In the genomic region with DNA sequence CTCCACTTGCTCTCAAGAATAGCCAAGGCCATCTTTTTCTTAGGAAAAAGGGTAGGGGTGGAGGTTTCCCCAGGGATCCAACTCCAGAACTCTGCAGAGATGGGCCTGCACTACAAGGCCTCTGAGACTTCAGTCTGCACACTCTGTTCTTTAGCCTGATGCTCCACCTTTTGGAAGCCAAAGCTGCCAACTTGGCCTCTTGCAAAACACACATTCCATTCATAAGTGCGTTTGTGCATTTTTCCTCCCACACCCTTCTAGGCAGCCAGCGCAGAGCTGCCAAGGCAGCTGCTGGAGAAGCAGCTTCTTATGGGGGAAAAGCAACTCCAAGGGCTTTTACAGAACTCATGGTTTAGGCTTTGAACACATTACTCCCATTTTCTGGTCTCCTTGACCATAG, we compare ENCODE assay signal across 10 cellular contexts. TPM values are rescaled to one million over a fixed set of nuclear protein-coding genes. Genes with fewer than 3 reads are reported as not detected.
DNase-seq lines count a peak whose midpoint lies in the region; ATAC-seq, FAIRE-seq and TF ChIP-seq lines count a peak whose summit lies in the region.
"Had no signal": no experiment of that assay in that cellular context is flagged by ENCODE, and none has a peak within 500 bp of the region (broad histone marks: within the 10 kb centered on the region; RNA-seq: fewer than 3 reads in every experiment).

No MANE protein-coding gene starts in this region.

- H3K4me1 Mint-ChIP-seq in activated T-cell treated with anti-CD3 and anti-CD28 coated beads, Interleukin-2, amount 50 U/mL, for 72 hours (ENCODE audit: low read depth) = peaks cover 4% of the 10 kb centered on the region

- H3K9me3 ChIP-seq in Peyer's patch = no peaks in the 10 kb centered on the region
- H3K9me3 ChIP-seq: SJSA1 had no signal

- no peak overlapping the region for H3K27ac Mint-ChIP-seq in activated T-cell treated with anti-CD3 and anti-CD28 coated beads, Interleukin-2, amount 50 U/mL, for 72 hours

- no peaks in the 10 kb centered on the region for H3K27me3 ChIP-seq in Peyer's patch
- H3K27me3 ChIP-seq: SJSA1 had no signal

- H3K27ac ChIP-seq in Peyer's patch = peak overlapping the region; percentile 18 to 61 (median 40)
- H3K27ac ChIP-seq: SJSA1 had no signal

- peaks cover 0 to 5% (median 0%) of the 10 kb centered on the region in 3 donors for H3K36me3 ChIP-seq in Peyer's patch

- no peaks in the 10 kb centered on the region for H3K9me3 Mint-ChIP-seq in activated T-cell treated with anti-CD3 and anti-CD28 coated beads, Interleukin-2, amount 50 U/mL, for 72 hours

- DNase-seq in AG08396 (ENCODE audit: low spot score) = peak; percentile 79
- DNase-seq in Peyer's patch = peak in 2 of 3 donors; percentile 22 to 69
- peak; percentile 93 for DNase-seq in fibroblast of villous mesenchyme (ENCODE audit: low read depth)
- DNase-seq in omental fat pad (ENCODE audit: low spot score) = no peak
- DNase-seq in activated T-cell treated with anti-CD3 and anti-CD28 coated beads, Interleukin-2, amount 50 U/mL, for 72 hours = no peak
- no peak for DNase-seq in GM12891 (ENCODE audit: insufficient read length, low spot score)
- no peak for DNase-seq in activated effector memory CD4-positive, alpha-beta T cell treated with anti-CD3 and anti-CD28 coated beads, Interleukin-2, amount 50 U/mL, for 16 hours
- no peak for DNase-seq in HUDEP-2 (lab: John Stamatoyannopoulos, UW; ENCODE audit: unreplicated experiment in 76 of 76)
- DNase-seq: DMS79 had no signal

- ATAC-seq in omental fat pad (ENCODE audit: low FRiP score) = peak; percentile 80
- no peak for ATAC-seq in activated T-cell treated with anti-CD3 and anti-CD28 coated beads, Interleukin-2, amount 50 U/mL, for 72 hours (replicated peaks in 1 of 2)

- H3K4me3 ChIP-seq in Peyer's patch (no peak overlapping the region), fibroblast of villous mesenchyme (ENCODE audit: low read depth, low read length) (no peak overlapping the region)
- H3K4me3 ChIP-seq: SJSA1 had no signal

- no peak for FAIRE-seq in GM12891 (lab: Jason Lieb, UNC)

- H3K4me3 Mint-ChIP-seq in activated T-cell treated with anti-CD3 and anti-CD28 coated beads, Interleukin-2, amount 50 U/mL, for 72 hours = no peak overlapping the region

- H3K27me3 Mint-ChIP-seq in activated T-cell treated with anti-CD3 and anti-CD28 coated beads, Interleukin-2, amount 50 U/mL, for 72 hours (ENCODE audit: low read depth) = no peaks in the 10 kb centered on the region

- no peaks in the 10 kb centered on the region for H3K36me3 Mint-ChIP-seq in activated T-cell treated with anti-CD3 and anti-CD28 coated beads, Interleukin-2, amount 50 U/mL, for 72 hours (ENCODE audit: insufficient read depth in 2 of 2)

- peaks cover 0 to 5% (median 0%) of the 10 kb centered on the region in 4 donors for H3K4me1 ChIP-seq in Peyer's patch

- no peak for TF ChIP-seq CTCF in Peyer's patch (IDR thresholded peaks at IDR 0.05)
- TF ChIP-seq CTCF in fibroblast of villous mesenchyme (IDR thresholded peaks at IDR 0.05; ENCODE audit: insufficient read depth, low read depth, low read length) = no peak
- TF ChIP-seq CTCF in omental fat pad (IDR thresholded peaks at IDR 0.05) = no peak

- no peak for TF ChIP-seq POLR2A in Peyer's patch (IDR thresholded peaks at IDR 0.05)
- TF ChIP-seq POLR2A in GM12891 (IDR thresholded peaks at IDR 0.05; ENCODE audit: low read depth, low read length) = no peak

TF ChIP-seq in GM12891, 5 proteins besides CTCF, POLR2A, EP300 and RAD21:
- TF ChIP-seq TAF1 (IDR thresholded peaks at IDR 0.05; ENCODE audit: low read depth, low read length) (no peak), POU2F2 (IDR thresholded peaks at IDR 0.05; ENCODE audit: low read depth, low read length) (no peak), POLR2AphosphoS5 (IDR thresholded peaks at IDR 0.05; ENCODE audit: low read depth, low read length) (no peak), PAX5 (IDR thresholded peaks at IDR 0.05; ENCODE audit: insufficient read depth, low read length, severe bottlenecking) (no peak), SPI1 (IDR thresholded peaks at IDR 0.05; ENCODE audit: low read depth, low read length) (no peak)
TF ChIP-seq in GM12891: peak in this region for 0.

RNA-seq across cellular contexts. Expression of a gene that starts 45.3 kb away (rescaled TPM):
- total RNA-seq in Peyer's patch = 1 to 10 TPM; 2.3 to 3.6 (median 2.9) TPM
- 6.9 and 8.1 TPM in 2 replicates for total RNA-seq in fibroblast of villous mesenchyme
- 1 to 10 TPM; 1.7 to 4.6 (median 3.0) TPM for total RNA-seq in omental fat pad
- 10 to 100 TPM; 16.5 to 23.8 TPM for total RNA-seq in activated T-cell treated with anti-CD3 and anti-CD28 coated beads, Interleukin-2, amount 50 U/mL, for 72 hours
- polyA plus RNA-seq in GM12891 (2012; ENCODE audit: low read depth, missing spikeins) = 8.8 TPM

RNA-seq across cellular contexts. Expression of a gene that starts 45.3 kb away (rescaled TPM):
- 10 to 100 TPM in 3 of 4 donors, 1 to 10 TPM in 1; 9.1 to 28.2 (median 18.4) TPM for total RNA-seq in Peyer's patch
- total RNA-seq in fibroblast of villous mesenchyme = 21.6 and 26.3 TPM in 2 replicates
- total RNA-seq in omental fat pad = 10 to 100 TPM in 3 of 4 donors, 1 to 10 TPM in 1; 7.7 to 16.3 (median 12.9) TPM
- 10 to 100 TPM; 20.8 to 24.7 TPM for total RNA-seq in activated T-cell treated with anti-CD3 and anti-CD28 coated beads, Interleukin-2, amount 50 U/mL, for 72 hours
- 9.5 TPM for polyA plus RNA-seq in GM12891 (2012; ENCODE audit: low read depth, missing spikeins)

RNA-seq across cellular contexts. Expression of a gene that starts 48.6 kb away (rescaled TPM):
- 10 to 100 TPM in 1 of 4 donors, 1 to 10 TPM in 3; 6.5 to 12.2 (median 9.5) TPM for total RNA-seq in Peyer's patch
- total RNA-seq in fibroblast of villous mesenchyme = 24.5 and 52.2 TPM in 2 replicates
- 100 to 1,000 TPM in 1 of 4 donors, 10 to 100 TPM in 3; 37.4 to 103 (median 79.9) TPM for total RNA-seq in omental fat pad
- 1 to 10 TPM; 5.7 to 9.9 TPM for total RNA-seq in activated T-cell treated with anti-CD3 and anti-CD28 coated beads, Interleukin-2, amount 50 U/mL, for 72 hours
- 1.9 TPM for polyA plus RNA-seq in GM12891 (2012; ENCODE audit: low read depth, missing spikeins)

RNA-seq across cellular contexts. Expression of a gene that starts 49.0 kb away (rescaled TPM):
- total RNA-seq in Peyer's patch (10 to 100 TPM in 2 of 4 donors, 1 to 10 TPM in 2; 8.8 to 53.6 (median 13.2) TPM), fibroblast of villous mesenchyme (28.0 and 59.2 TPM in 2 replicates), omental fat pad (10 to 100 TPM; 31.3 to 68.3 (median 50.3) TPM)
- total RNA-seq in activated T-cell treated with anti-CD3 and anti-CD28 coated beads, Interleukin-2, amount 50 U/mL, for 72 hours = 10 to 100 TPM; 31.8 to 44.0 TPM
- polyA plus RNA-seq in GM12891 (2012; ENCODE audit: low read depth, missing spikeins) = 32.4 TPM

Comparison
In these comparisons a context has a peak if more than half of its experiments do, and no peak if none do; other contexts are left out.
1. DNase-seq: peak in AG08396 (single experiment), Peyer's patch (2 of 3) and fibroblast of villous mesenchyme (single experiment); none in omental fat pad (single experiment), activated T-cell treated with anti-CD3 and anti-CD28 coated beads, Interleukin-2, amount 50 U/mL, for 72 hours (0 of 2), GM12891 (single experiment), activated effector memory CD4-positive, alpha-beta T cell treated with anti-CD3 and anti-CD28 coated beads, Interleukin-2, amount 50 U/mL, for 16 hours (single experiment) and HUDEP-2 (0 of 76).